8 cellular contexts compared by ENCODE assay signal in the genomic region with DNA sequence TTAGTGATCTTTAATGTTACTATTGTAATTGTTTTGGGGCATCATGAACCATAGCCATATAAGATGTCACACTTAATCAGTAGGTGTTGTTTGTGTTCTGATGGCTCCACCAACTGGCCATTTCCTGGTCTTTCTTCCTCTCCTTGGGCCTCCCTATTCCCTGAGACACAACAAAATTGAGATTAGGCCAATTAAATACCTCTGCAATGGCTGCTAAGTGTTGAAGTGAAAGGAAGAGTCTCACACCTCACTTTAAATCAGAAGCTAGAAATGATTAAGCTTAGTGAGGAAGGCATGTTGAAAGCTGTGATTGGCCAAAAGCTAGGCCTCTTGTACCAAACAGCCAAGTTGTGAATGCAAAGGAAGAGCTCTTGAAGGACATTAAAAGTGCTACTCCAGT. TPM values are rescaled to one million over a fixed set of nuclear protein-coding genes. Genes with fewer than 3 reads are reported as not detected.
DNase-seq lines count a peak whose midpoint lies in the region; ATAC-seq and TF ChIP-seq lines count a peak whose summit lies in the region.

No MANE protein-coding gene starts in this region.

- no peaks in the 10 kb centered on the region for H3K27me3 Mint-ChIP-seq in natural killer cell treated with Interleukin-12 subunit alpha and Interleukin-12 subunit beta and Interleukin-15 and Interleukin-18, amount 100 ng/mL, for 72 hours
- H3K27me3 Mint-ChIP-seq in mesothelial cell of epicardium (ENCODE audit: low read depth), result no peaks in the 10 kb centered on the region

- no peak overlapping the region for H3K4me3 Mint-ChIP-seq in natural killer cell treated with Interleukin-12 subunit alpha and Interleukin-12 subunit beta and Interleukin-15 and Interleukin-18, amount 100 ng/mL, for 72 hours
- H3K4me3 Mint-ChIP-seq in mesothelial cell of epicardium, result no peak overlapping the region

- H3K36me3 Mint-ChIP-seq in natural killer cell treated with Interleukin-12 subunit alpha and Interleukin-12 subunit beta and Interleukin-15 and Interleukin-18, amount 100 ng/mL, for 72 hours, result no peaks in the 10 kb centered on the region
- peaks cover 14% of the 10 kb centered on the region for H3K36me3 Mint-ChIP-seq in mesothelial cell of epicardium

- peak; percentile 49 for TF ChIP-seq CTCF in choroid plexus epithelial cell (conservative IDR thresholded peaks at IDR 0.05; ENCODE audit: low read depth, low read length)
- TF ChIP-seq CTCF in mesothelial cell of epicardium (IDR thresholded peaks at IDR 0.05; ENCODE audit: unreplicated experiment), result no peak

- H3K4me1 Mint-ChIP-seq in natural killer cell treated with Interleukin-12 subunit alpha and Interleukin-12 subunit beta and Interleukin-15 and Interleukin-18, amount 100 ng/mL, for 72 hours (ENCODE audit: low read depth in 2 of 2), result peaks cover 39 to 44% of the 10 kb centered on the region in 2 donors
- H3K4me1 Mint-ChIP-seq in mesothelial cell of epicardium, result no peaks in the 10 kb centered on the region

- DNase-seq in NCI-H1092 (lab: John Stamatoyannopoulos, UW) (peak; percentile 1), NCI-H1092 treated with DMSO at 0.1 percent for 48 hours (lab: John Stamatoyannopoulos, UW) (no peak), NCI-H2029 (lab: John Stamatoyannopoulos, UW) (peak; percentile 2), choroid plexus epithelial cell (ENCODE audit: low read depth) (peak; percentile 52), mesothelial cell of epicardium (ENCODE audit: low spot score in 2 of 2, unreplicated experiment in 2 of 2) (no peak)
- no peak for DNase-seq in natural killer cell treated with Interleukin-12 subunit alpha and Interleukin-12 subunit beta and Interleukin-15 and Interleukin-18, amount 100 ng/mL, for 72 hours (ENCODE audit: low spot score)

- H3K9me3 Mint-ChIP-seq in natural killer cell treated with Interleukin-12 subunit alpha and Interleukin-12 subunit beta and Interleukin-15 and Interleukin-18, amount 100 ng/mL, for 72 hours, result no peaks in the 10 kb centered on the region
- peaks cover 20% of the 10 kb centered on the region for H3K9me3 Mint-ChIP-seq in mesothelial cell of epicardium

- H3K27ac Mint-ChIP-seq in natural killer cell treated with Interleukin-12 subunit alpha and Interleukin-12 subunit beta and Interleukin-15 and Interleukin-18, amount 100 ng/mL, for 72 hours, result peak overlapping the region; percentile 34 to 76
- no peak overlapping the region for H3K27ac Mint-ChIP-seq in mesothelial cell of epicardium

- peak; percentile 73 to 89 for ATAC-seq in natural killer cell treated with Interleukin-12 subunit alpha and Interleukin-12 subunit beta and Interleukin-15 and Interleukin-18, amount 100 ng/mL, for 72 hours
- no peak for ATAC-seq in HG02623 (IDR thresholded peaks at IDR 0.05; ENCODE audit: unreplicated experiment)
- ATAC-seq in HG02884 (IDR thresholded peaks at IDR 0.05; ENCODE audit: unreplicated experiment), result no peak

- no peak overlapping the region for H3K4me3 ChIP-seq in choroid plexus epithelial cell (ENCODE audit: low read depth, low read length)

RNA-seq across cellular contexts. Expression of gene PPP2R5A, which starts 30.7 kb away (rescaled TPM):
- total RNA-seq in natural killer cell treated with Interleukin-12 subunit alpha and Interleukin-12 subunit beta and Interleukin-15 and Interleukin-18, amount 100 ng/mL, for 72 hours, result 10 to 100 TPM; 32.7 to 37.6 TPM
- total RNA-seq in mesothelial cell of epicardium, result 10.1 to 11.6 TPM (median 10.7 TPM) in 3 replicates

Comparison
In these comparisons a context has a peak if more than half of its experiments do, and no peak if none do; other contexts are left out.
1. DNase-seq: peak in NCI-H1092 (single experiment), NCI-H2029 (single experiment) and choroid plexus epithelial cell (single experiment); none in NCI-H1092 treated with DMSO at 0.1 percent for 48 hours (single experiment), natural killer cell treated with Interleukin-12 subunit alpha and Interleukin-12 subunit beta and Interleukin-15 and Interleukin-18, amount 100 ng/mL, for 72 hours (single experiment) and mesothelial cell of epicardium (0 of 2).
2. ATAC-seq: peak in natural killer cell treated with Interleukin-12 subunit alpha and Interleukin-12 subunit beta and Interleukin-15 and Interleukin-18, amount 100 ng/mL, for 72 hours (2 of 2); none in HG02623 (single experiment) and HG02884 (single experiment).